ENCODE assay signal across 8 cellular contexts in genomic region chr11:102560555-102561011, GRCh38. TPM values are rescaled to one million over a fixed set of nuclear protein-coding genes. Genes with fewer than 3 reads are reported as not detected.
DNase-seq lines count a peak whose midpoint lies in the region; ATAC-seq, FAIRE-seq and TF ChIP-seq lines count a peak whose summit lies in the region.

No MANE protein-coding gene starts in this region.

- no peak for TF ChIP-seq POLR2A in NB4 (IDR thresholded peaks at IDR 0.05; ENCODE audit: extremely low read depth, insufficient read length)

- peak; percentile 68 for ATAC-seq in HG02759 (IDR thresholded peaks at IDR 0.05; ENCODE audit: unreplicated experiment)
- ATAC-seq in central memory CD8-positive, alpha-beta T cell (replicated peaks; ENCODE audit: extremely low read depth, poor library complexity, severe bottlenecking): peak; percentile 61
- ATAC-seq in pancreas: peak in 3 of 4 donors; percentile 42 to 53 (median 49)

- peak overlapping the region; percentile 78 for H3K27ac Mint-ChIP-seq in activated CD4-positive, alpha-beta T cell treated with anti-CD3 and anti-CD28 coated beads, Interleukin-2, amount 10 ng/mL, durations not matched to agents 24 days and 14 days
- H3K27ac Mint-ChIP-seq in central memory CD8-positive, alpha-beta T cell (ENCODE audit: low read depth): peak overlapping the region; percentile 42

- TF ChIP-seq CTCF in NB4 (IDR thresholded peaks at IDR 0.05; ENCODE audit: low read depth, low read length): no peak
- no peak for TF ChIP-seq CTCF in pancreas (IDR thresholded peaks at IDR 0.05)

- no peaks in the 10 kb centered on the region for H3K9me3 ChIP-seq in pancreas

- intact Hi-C loops in activated CD4-positive, alpha-beta T cell treated with anti-CD3 and anti-CD28 coated beads, Interleukin-2, amount 10 ng/mL, durations not matched to agents 24 days and 14 days (cut with micrococcal nuclease): loop anchor here (2.0 to 5.0 kb wide), 2 partner anchors 16 to 108 kb away; partner anchors contain the start of gene TMEM123
- intact Hi-C loops in pancreas (cut with DNase I): no loop called here

- no peaks in the 10 kb centered on the region for H3K36me3 ChIP-seq in pancreas

- peak overlapping the region; percentile 52 for H3K4me3 Mint-ChIP-seq in activated CD4-positive, alpha-beta T cell treated with anti-CD3 and anti-CD28 coated beads, Interleukin-2, amount 10 ng/mL, durations not matched to agents 24 days and 14 days
- H3K4me3 Mint-ChIP-seq in central memory CD8-positive, alpha-beta T cell: peak overlapping the region; percentile 42

- no peaks in the 10 kb centered on the region for H3K36me3 Mint-ChIP-seq in activated CD4-positive, alpha-beta T cell treated with anti-CD3 and anti-CD28 coated beads, Interleukin-2, amount 10 ng/mL, durations not matched to agents 24 days and 14 days (ENCODE audit: low read depth)
- H3K36me3 Mint-ChIP-seq in central memory CD8-positive, alpha-beta T cell (ENCODE audit: insufficient read depth): peaks cover 3% of the 10 kb centered on the region

- H3K9me3 Mint-ChIP-seq in activated CD4-positive, alpha-beta T cell treated with anti-CD3 and anti-CD28 coated beads, Interleukin-2, amount 10 ng/mL, durations not matched to agents 24 days and 14 days: peaks cover 3% of the 10 kb centered on the region
- no peaks in the 10 kb centered on the region for H3K9me3 Mint-ChIP-seq in central memory CD8-positive, alpha-beta T cell

- FAIRE-seq in pancreas (lab: Jason Lieb, UNC): no peak

- WGBS in pancreas, 2 donors: 43 to 51% methylated on average over 6 of the region's 6 CpGs

- H3K27me3 Mint-ChIP-seq in activated CD4-positive, alpha-beta T cell treated with anti-CD3 and anti-CD28 coated beads, Interleukin-2, amount 10 ng/mL, durations not matched to agents 24 days and 14 days: peaks cover 2% of the 10 kb centered on the region
- no peaks in the 10 kb centered on the region for H3K27me3 Mint-ChIP-seq in central memory CD8-positive, alpha-beta T cell

- H3K4me1 Mint-ChIP-seq in activated CD4-positive, alpha-beta T cell treated with anti-CD3 and anti-CD28 coated beads, Interleukin-2, amount 10 ng/mL, durations not matched to agents 24 days and 14 days: peaks cover 39% of the 10 kb centered on the region
- peaks cover 46% of the 10 kb centered on the region for H3K4me1 Mint-ChIP-seq in central memory CD8-positive, alpha-beta T cell

- no peaks in the 10 kb centered on the region for H3K4me1 ChIP-seq in pancreas

- H3K27ac ChIP-seq in pancreas: peak overlapping the region in 2 of 4 donors; percentile 31 to 52

- DNase-seq in activated CD4-positive, alpha-beta T cell treated with anti-CD3 and anti-CD28 coated beads, Interleukin-2, amount 10 ng/mL, durations not matched to agents 24 days and 14 days: peak; percentile 73
- no peak for DNase-seq in activated CD4-positive, alpha-beta T cell treated with anti-CD3 and anti-CD28 coated beads, Interleukin-2, amount 50 U/mL, for 4 hours
- DNase-seq in NB4 (ENCODE audit: low read depth) (peak; percentile 66), pancreas (no peak), RKO (ENCODE audit: low spot score) (no peak), GOT3 (lab: John Stamatoyannopoulos, UW) (no peak)
- DNase-seq in central memory CD8-positive, alpha-beta T cell (ENCODE audit: low spot score in 2 of 2): no peak

- H3K4me3 ChIP-seq in NB4 (ENCODE audit: low read depth, low read length) (peak overlapping the region; percentile 29), pancreas (peak overlapping the region in 1 of 4 donors; percentile 2)

- H3K27me3 ChIP-seq in pancreas: no peaks in the 10 kb centered on the region

RNA-seq across cellular contexts. Expression of gene MMP7, which starts 30.0 kb away (rescaled TPM):
- total RNA-seq in activated CD4-positive, alpha-beta T cell treated with anti-CD3 and anti-CD28 coated beads, Interleukin-2, amount 10 ng/mL, durations not matched to agents 24 days and 14 days: not detected in 2 replicates
- total RNA-seq in pancreas: 100 to 1,000 TPM in 2 of 6 donors, 10 to 100 TPM in 4; 13.5 to 751 (median 34.2) TPM
- polyA plus RNA-seq in pancreas: 10 to 100 TPM; 34.4 to 68.1 TPM

Comparison
In these comparisons a context has a peak if more than half of its experiments do, and no peak if none do; other contexts are left out.
1. DNase-seq: peak in activated CD4-positive, alpha-beta T cell treated with anti-CD3 and anti-CD28 coated beads, Interleukin-2, amount 10 ng/mL, durations not matched to agents 24 days and 14 days (single experiment) and NB4 (single experiment); none in activated CD4-positive, alpha-beta T cell treated with anti-CD3 and anti-CD28 coated beads, Interleukin-2, amount 50 U/mL, for 4 hours (0 of 2), central memory CD8-positive, alpha-beta T cell (0 of 2), pancreas (0 of 6), RKO (single experiment) and GOT3 (single experiment).
2. RNA of gene MMP7, which starts 30.0 kb away (total RNA-seq): 13.5 to 751 TPM in pancreas; not detected in activated CD4-positive, alpha-beta T cell treated with anti-CD3 and anti-CD28 coated beads, Interleukin-2, amount 10 ng/mL, durations not matched to agents 24 days and 14 days; every median in the first group is over 10 times any median in the second.
3. Peak in every context shown above with its lines, with median percentiles within 50 percentile points of each other: ATAC-seq.